In the genomic region with DNA sequence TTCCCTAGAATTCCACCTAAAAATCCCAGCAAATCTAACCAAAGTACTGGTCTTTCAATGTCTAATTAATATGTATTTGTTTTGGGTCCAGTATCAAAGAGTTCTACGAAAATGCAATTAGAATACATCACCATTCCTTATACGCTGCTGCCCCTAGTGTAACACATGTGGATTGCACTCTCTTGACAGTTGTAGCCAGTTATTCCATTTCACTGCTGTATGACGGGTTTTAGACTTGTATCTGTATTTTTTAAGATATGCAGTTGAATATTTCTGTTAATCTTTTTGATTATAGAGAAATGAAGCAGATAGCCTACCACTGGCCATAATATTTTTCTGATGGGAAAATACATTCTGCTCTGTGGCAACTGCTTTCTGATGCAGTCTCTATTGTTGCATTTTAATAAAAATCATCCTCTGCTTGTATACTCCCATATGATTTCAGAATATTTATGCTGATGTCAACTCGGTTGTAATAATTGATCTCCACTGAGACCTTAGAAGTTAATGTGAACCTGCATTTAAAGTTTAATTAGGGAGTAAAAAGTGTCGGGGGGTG, we compare ENCODE assay signal across 1 cellular context.
TF ChIP-seq lines count a peak whose summit lies in the region.

No MANE protein-coding gene starts in this region.

TF ChIP-seq in SK-N-SH, 30 proteins besides CTCF, POLR2A, EP300 and RAD21 (continued from another document):
- TF ChIP-seq, protein P1, sequence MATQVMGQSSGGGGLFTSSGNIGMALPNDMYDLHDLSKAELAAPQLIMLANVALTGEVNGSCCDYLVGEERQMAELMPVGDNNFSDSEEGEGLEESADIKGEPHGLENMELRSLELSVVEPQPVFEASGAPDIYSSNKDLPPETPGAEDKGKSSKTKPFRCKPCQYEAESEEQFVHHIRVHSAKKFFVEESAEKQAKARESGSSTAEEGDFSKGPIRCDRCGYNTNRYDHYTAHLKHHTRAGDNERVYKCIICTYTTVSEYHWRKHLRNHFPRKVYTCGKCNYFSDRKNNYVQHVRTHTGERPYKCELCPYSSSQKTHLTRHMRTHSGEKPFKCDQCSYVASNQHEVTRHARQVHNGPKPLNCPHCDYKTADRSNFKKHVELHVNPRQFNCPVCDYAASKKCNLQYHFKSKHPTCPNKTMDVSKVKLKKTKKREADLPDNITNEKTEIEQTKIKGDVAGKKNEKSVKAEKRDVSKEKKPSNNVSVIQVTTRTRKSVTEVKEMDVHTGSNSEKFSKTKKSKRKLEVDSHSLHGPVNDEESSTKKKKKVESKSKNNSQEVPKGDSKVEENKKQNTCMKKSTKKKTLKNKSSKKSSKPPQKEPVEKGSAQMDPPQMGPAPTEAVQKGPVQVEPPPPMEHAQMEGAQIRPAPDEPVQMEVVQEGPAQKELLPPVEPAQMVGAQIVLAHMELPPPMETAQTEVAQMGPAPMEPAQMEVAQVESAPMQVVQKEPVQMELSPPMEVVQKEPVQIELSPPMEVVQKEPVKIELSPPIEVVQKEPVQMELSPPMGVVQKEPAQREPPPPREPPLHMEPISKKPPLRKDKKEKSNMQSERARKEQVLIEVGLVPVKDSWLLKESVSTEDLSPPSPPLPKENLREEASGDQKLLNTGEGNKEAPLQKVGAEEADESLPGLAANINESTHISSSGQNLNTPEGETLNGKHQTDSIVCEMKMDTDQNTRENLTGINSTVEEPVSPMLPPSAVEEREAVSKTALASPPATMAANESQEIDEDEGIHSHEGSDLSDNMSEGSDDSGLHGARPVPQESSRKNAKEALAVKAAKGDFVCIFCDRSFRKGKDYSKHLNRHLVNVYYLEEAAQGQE (IDR thresholded peaks at IDR 0.05; ENCODE audit: low read depth, low read length), result no peak
- TF ChIP-seq, protein P2, sequence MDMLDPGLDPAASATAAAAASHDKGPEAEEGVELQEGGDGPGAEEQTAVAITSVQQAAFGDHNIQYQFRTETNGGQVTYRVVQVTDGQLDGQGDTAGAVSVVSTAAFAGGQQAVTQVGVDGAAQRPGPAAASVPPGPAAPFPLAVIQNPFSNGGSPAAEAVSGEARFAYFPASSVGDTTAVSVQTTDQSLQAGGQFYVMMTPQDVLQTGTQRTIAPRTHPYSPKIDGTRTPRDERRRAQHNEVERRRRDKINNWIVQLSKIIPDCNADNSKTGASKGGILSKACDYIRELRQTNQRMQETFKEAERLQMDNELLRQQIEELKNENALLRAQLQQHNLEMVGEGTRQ (IDR thresholded peaks at IDR 0.05; ENCODE audit: borderline replicate concordance, low read depth, low read length), result no peak
- TF ChIP-seq RFX5 (IDR thresholded peaks at IDR 0.05; ENCODE audit: low read length), result no peak
- no peak for TF ChIP-seq FOXM1 (IDR thresholded peaks at IDR 0.05; ENCODE audit: low read depth)
- TF ChIP-seq MEF2A (IDR thresholded peaks at IDR 0.05; ENCODE audit: borderline replicate concordance, low read depth), result no peak
- TF ChIP-seq, protein P3, sequence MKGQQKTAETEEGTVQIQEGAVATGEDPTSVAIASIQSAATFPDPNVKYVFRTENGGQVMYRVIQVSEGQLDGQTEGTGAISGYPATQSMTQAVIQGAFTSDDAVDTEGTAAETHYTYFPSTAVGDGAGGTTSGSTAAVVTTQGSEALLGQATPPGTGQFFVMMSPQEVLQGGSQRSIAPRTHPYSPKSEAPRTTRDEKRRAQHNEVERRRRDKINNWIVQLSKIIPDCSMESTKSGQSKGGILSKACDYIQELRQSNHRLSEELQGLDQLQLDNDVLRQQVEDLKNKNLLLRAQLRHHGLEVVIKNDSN (IDR thresholded peaks at IDR 0.05; ENCODE audit: borderline replicate concordance, low read depth), result no peak
- peak; percentile 20; the same call in 1 of the 2 replicates for TF ChIP-seq MXI1 (IDR thresholded peaks at IDR 0.05; ENCODE audit: low read depth, low read length)
- no peak for TF ChIP-seq FOXJ3 (CRISPR knock-in tag; IDR thresholded peaks at IDR 0.05)
- TF ChIP-seq GABPA (IDR thresholded peaks at IDR 0.05; ENCODE audit: low read depth), result no peak
- no peak for TF ChIP-seq RXRA (IDR thresholded peaks at IDR 0.05; ENCODE audit: borderline replicate concordance, low read depth)
- no peak for TF ChIP-seq NFIC (IDR thresholded peaks at IDR 0.05; ENCODE audit: borderline replicate concordance)
- no peak for TF ChIP-seq ELF1 (IDR thresholded peaks at IDR 0.05)
- TF ChIP-seq TAF1 (IDR thresholded peaks at IDR 0.05; ENCODE audit: borderline replicate concordance, low read depth, low read length), result no peak
- no peak for TF ChIP-seq TCF12 (IDR thresholded peaks at IDR 0.05)
- TF ChIP-seq RCOR1 (IDR thresholded peaks at IDR 0.05; ENCODE audit: low read length), result no peak
- TF ChIP-seq JUND (IDR thresholded peaks at IDR 0.05), result no peak
- no peak for TF ChIP-seq GATA2 (CRISPR knock-in tag; IDR thresholded peaks at IDR 0.05)
